In the genomic region with DNA sequence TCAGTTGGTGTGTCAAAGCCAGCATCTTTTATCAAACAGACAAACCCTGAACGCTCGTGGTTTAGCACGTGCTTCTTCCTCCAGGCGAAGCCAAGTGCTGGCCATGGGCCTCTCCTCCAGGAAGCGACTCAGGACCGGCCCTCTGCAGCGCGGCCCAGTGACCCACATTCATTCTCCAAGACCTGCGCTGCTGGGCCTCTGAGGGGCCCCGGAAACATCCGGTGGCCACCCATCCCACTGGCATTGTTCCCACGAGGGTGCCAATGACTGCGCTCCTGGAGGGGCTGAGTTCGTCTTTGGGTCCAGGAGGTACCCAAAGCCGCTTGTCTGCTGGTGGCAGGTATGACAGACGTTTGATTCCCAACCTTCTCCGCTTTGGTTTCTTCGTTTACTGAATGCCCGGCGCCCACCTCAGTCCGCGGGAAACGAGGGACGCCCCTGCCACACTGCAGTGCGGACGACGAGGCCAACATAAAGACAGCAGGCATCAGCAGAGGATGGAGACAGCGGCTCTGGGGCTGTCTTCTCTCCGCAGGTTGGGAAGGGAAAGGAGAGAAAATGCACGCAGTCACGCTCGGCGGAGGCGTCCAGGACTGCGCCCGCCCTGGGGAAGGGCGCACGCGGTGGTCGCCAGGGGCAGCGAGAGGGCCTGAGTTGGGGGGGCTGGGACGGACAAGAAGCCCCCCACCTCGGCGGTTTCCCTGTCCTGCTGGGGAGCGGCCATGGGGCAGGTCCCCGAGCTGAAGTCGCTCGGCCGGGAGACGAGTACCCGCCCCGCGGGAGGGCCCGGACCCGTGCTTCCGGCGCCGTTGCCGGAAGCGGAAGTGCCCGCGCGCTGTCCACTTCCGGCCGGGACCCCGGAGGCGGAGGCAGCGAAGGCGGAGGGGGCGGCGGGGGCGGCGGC, we compare ENCODE assay signal across 1 cellular context.
TF ChIP-seq lines count a peak whose summit lies in the region.

TSS of gene EXOC3 (plus strand) at position 842 of the 904 bp plus-strand sequence. CDS start 3,030 bp downstream, outside the sequence.

TF ChIP-seq in HepG2, 621 proteins besides CTCF, POLR2A, EP300 and RAD21 (continued from another document and continues in another):
- TF ChIP-seq SIX4 (CRISPR knock-in tag; IDR thresholded peaks at IDR 0.05) (no peak), ZSCAN20 (CRISPR knock-in tag; IDR thresholded peaks at IDR 0.05; ENCODE audit: borderline replicate concordance) (0 out of 2 replicates have a peak, but pooled peaks have one; percentile 45), FUBP1 (CRISPR knock-in tag; IDR thresholded peaks at IDR 0.05; ENCODE audit: borderline replicate concordance) (no peak), ZNF841 (CRISPR knock-in tag; IDR thresholded peaks at IDR 0.05; ENCODE audit: borderline replicate concordance) (no peak), ONECUT2 (CRISPR knock-in tag; IDR thresholded peaks at IDR 0.05) (no peak), DR1 (CRISPR knock-in tag; IDR thresholded peaks at IDR 0.05) (peak; percentile 40; the same call in 1 of the 2 replicates), RFXANK (CRISPR knock-in tag; IDR thresholded peaks at IDR 0.05) (no peak), THRA (CRISPR knock-in tag; IDR thresholded peaks at IDR 0.05; ENCODE audit: borderline replicate concordance) (no peak), ZNF878 (CRISPR knock-in tag; IDR thresholded peaks at IDR 0.05) (no peak), JUN (CRISPR knock-in tag; IDR thresholded peaks at IDR 0.05) (no peak), ZNF576 (CRISPR knock-in tag; IDR thresholded peaks at IDR 0.05) (0 out of 2 replicates have a peak, but pooled peaks have one; percentile 39), PAX8 (CRISPR knock-in tag; IDR thresholded peaks at IDR 0.05; ENCODE audit: borderline replicate concordance) (no peak), ZNF496 (CRISPR knock-in tag; IDR thresholded peaks at IDR 0.05; ENCODE audit: insufficient replicate concordance) (no peak), MAFG (CRISPR knock-in tag; IDR thresholded peaks at IDR 0.05) (no peak), ADNP (CRISPR knock-in tag; IDR thresholded peaks at IDR 0.05) (no peak), MTF2 (CRISPR knock-in tag; IDR thresholded peaks at IDR 0.05; ENCODE audit: borderline replicate concordance) (no peak), ZFP82 (CRISPR knock-in tag; IDR thresholded peaks at IDR 0.05; ENCODE audit: borderline replicate concordance) (no peak), PREB (CRISPR knock-in tag; IDR thresholded peaks at IDR 0.05) (no peak), U2AF1 (optimal IDR thresholded peaks at IDR 0.05; ENCODE audit: low read depth, low read length) (no peak), ZBTB14 (CRISPR knock-in tag; IDR thresholded peaks at IDR 0.05) (peak; percentile 60), DPF2 (CRISPR knock-in tag; IDR thresholded peaks at IDR 0.05; ENCODE audit: borderline replicate concordance, low read depth) (no peak), ZBTB49 (CRISPR knock-in tag; IDR thresholded peaks at IDR 0.05; ENCODE audit: borderline replicate concordance) (no peak), ASH2L (IDR thresholded peaks at IDR 0.05; ENCODE audit: insufficient read length, low read depth, low read length) (peak; percentile 57), PPARG (CRISPR knock-in tag; conservative IDR thresholded peaks at IDR 0.05) (no peak), ZNF678 (CRISPR knock-in tag; IDR thresholded peaks at IDR 0.05) (no peak), PAXIP1 (CRISPR knock-in tag; conservative IDR thresholded peaks at IDR 0.05) (no peak), ZNF367 (CRISPR knock-in tag; IDR thresholded peaks at IDR 0.05; ENCODE audit: borderline replicate concordance) (no peak), ZFP41 (CRISPR knock-in tag; IDR thresholded peaks at IDR 0.05; ENCODE audit: borderline replicate concordance) (no peak), ZNF230 (CRISPR knock-in tag; IDR thresholded peaks at IDR 0.05) (no peak; the same call in 1 of the 2 replicates), PHF8 (CRISPR knock-in tag; IDR thresholded peaks at IDR 0.05) (peak; percentile 93), CCDC6 (CRISPR knock-in tag; IDR thresholded peaks at IDR 0.05) (no peak), ZSCAN22 (CRISPR knock-in tag; IDR thresholded peaks at IDR 0.05) (no peak), KLF11 (CRISPR knock-in tag; IDR thresholded peaks at IDR 0.05) (no peak), TGIF2 (CRISPR knock-in tag; IDR thresholded peaks at IDR 0.05) (no peak), ZNF17 (CRISPR knock-in tag; IDR thresholded peaks at IDR 0.05) (no peak), GATAD2A (CRISPR knock-in tag; IDR thresholded peaks at IDR 0.05) (no peak), TCF7L2 (IDR thresholded peaks at IDR 0.05; ENCODE audit: low read depth, low read length) (no peak), LRRFIP1 (CRISPR knock-in tag; conservative IDR thresholded peaks at IDR 0.05) (no peak), ZFP62 (CRISPR knock-in tag; IDR thresholded peaks at IDR 0.05) (no peak), THAP11 (CRISPR knock-in tag; IDR thresholded peaks at IDR 0.05) (peak; percentile 85)
- TF ChIP-seq, protein P1, sequence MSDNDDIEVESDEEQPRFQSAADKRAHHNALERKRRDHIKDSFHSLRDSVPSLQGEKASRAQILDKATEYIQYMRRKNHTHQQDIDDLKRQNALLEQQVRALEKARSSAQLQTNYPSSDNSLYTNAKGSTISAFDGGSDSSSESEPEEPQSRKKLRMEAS (IDR thresholded peaks at IDR 0.05), result peak; percentile 72
- TF ChIP-seq, protein P2, sequence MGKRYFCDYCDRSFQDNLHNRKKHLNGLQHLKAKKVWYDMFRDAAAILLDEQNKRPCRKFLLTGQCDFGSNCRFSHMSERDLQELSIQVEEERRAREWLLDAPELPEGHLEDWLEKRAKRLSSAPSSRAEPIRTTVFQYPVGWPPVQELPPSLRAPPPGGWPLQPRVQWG (CRISPR knock-in tag; IDR thresholded peaks at IDR 0.05; ENCODE audit: borderline replicate concordance, low read depth), result no peak
- TF ChIP-seq, protein P3, sequence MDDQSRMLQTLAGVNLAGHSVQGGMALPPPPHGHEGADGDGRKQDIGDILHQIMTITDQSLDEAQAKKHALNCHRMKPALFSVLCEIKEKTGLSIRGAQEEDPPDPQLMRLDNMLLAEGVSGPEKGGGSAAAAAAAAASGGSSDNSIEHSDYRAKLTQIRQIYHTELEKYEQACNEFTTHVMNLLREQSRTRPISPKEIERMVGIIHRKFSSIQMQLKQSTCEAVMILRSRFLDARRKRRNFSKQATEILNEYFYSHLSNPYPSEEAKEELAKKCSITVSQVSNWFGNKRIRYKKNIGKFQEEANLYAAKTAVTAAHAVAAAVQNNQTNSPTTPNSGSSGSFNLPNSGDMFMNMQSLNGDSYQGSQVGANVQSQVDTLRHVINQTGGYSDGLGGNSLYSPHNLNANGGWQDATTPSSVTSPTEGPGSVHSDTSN (CRISPR knock-in tag; IDR thresholded peaks at IDR 0.05; ENCODE audit: borderline replicate concordance), result no peak
- TF ChIP-seq, protein P4, sequence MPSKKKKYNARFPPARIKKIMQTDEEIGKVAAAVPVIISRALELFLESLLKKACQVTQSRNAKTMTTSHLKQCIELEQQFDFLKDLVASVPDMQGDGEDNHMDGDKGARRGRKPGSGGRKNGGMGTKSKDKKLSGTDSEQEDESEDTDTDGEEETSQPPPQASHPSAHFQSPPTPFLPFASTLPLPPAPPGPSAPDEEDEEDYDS (CRISPR knock-in tag; IDR thresholded peaks at IDR 0.05), result no peak
